Comparison of ENCODE assay signal across 1 cellular context in genomic region chr10:12042409-12042796, GRCh38.
A peak's percentile ranks its signal among the peaks of the same experiment; 100 is the strongest.
TF ChIP-seq lines count a peak whose summit lies in the region.

No MANE protein-coding gene starts in this region.

TF ChIP-seq in A549, 52 proteins besides CTCF, POLR2A, EP300 and RAD21:
- 0 out of 3 replicates have a peak, but pooled peaks have one; percentile 48 for TF ChIP-seq BCL3 (IDR thresholded peaks at IDR 0.05)
- TF ChIP-seq MAX (IDR thresholded peaks at IDR 0.05): no peak
- TF ChIP-seq CEBPB (IDR thresholded peaks at IDR 0.05): no peak
- TF ChIP-seq MYC (IDR thresholded peaks at IDR 0.05; ENCODE audit: borderline replicate concordance, low read length): no peak; the same call in 1 of the 2 replicates
- 0 out of 2 replicates have a peak, but pooled peaks have one; percentile 38 for TF ChIP-seq TP53 (CRISPR knock-in tag; IDR thresholded peaks at IDR 0.05)
- TF ChIP-seq ESRRA (IDR thresholded peaks at IDR 0.05; ENCODE audit: borderline replicate concordance, low read length): no peak
- TF ChIP-seq MAFK (IDR thresholded peaks at IDR 0.05; ENCODE audit: partially characterized antibody): no peak
- TF ChIP-seq CHD4 (IDR thresholded peaks at IDR 0.05; ENCODE audit: borderline replicate concordance): no peak
- no peak for TF ChIP-seq HMGXB4 (CRISPR knock-in tag; IDR thresholded peaks at IDR 0.05; ENCODE audit: borderline replicate concordance)
- TF ChIP-seq PHF8 (IDR thresholded peaks at IDR 0.05; ENCODE audit: borderline replicate concordance, low read depth): peak; percentile 61; the same call in 1 of the 2 replicates
- TF ChIP-seq ATOH8 (CRISPR knock-in tag; IDR thresholded peaks at IDR 0.05; ENCODE audit: low read depth): no peak
- TF ChIP-seq E2F6 (IDR thresholded peaks at IDR 0.05; ENCODE audit: borderline replicate concordance, low read depth): 0 out of 2 replicates have a peak, but pooled peaks have one; percentile 2
- TF ChIP-seq KDM1A (IDR thresholded peaks at IDR 0.05; ENCODE audit: low read depth): no peak
- no peak for TF ChIP-seq HDAC2 (IDR thresholded peaks at IDR 0.05)
